In the genomic region with DNA sequence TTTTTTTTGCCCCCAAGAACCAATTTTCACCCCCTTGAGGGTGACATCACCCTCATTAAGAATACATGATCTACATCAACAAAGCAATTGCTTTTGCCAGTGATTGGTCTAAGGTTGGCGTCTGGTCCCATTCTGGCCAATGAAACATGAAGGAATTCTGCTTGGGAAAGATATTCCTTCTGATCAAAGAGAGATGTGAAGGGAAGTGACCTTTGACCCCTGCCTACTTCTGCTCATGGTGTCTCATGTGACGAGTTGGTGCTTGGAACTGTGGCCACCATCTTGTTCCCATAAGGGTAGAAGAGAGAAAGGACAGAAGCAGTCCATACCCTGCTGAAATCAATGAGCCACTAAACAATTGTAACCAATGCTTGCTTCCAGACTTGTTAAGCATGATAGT, we compare ENCODE assay signal across 15 cellular contexts.
"Had no signal": no experiment of that assay in that cellular context is flagged by ENCODE, and none has a peak within 500 bp of the region (broad histone marks: within the 10 kb centered on the region; RNA-seq: fewer than 3 reads in every experiment).

No MANE protein-coding gene starts in this region.

- H3K9me3 Mint-ChIP-seq: neural progenitor cell had no signal

- H3K4me1 ChIP-seq: neural progenitor cell had no signal

- DNase-seq: activated B cell treated with CpG ODN at 0.5 μM for 24 hours; activated T-cell treated with anti-CD3 and anti-CD28 coated beads, Interleukin-2, amount 50 U/mL, for 1 hour; brain microvascular endothelial cell; cerebellar nuclear complex; foreskin melanocyte; mesenchymal stem cell; ovary; thyroid gland had no signal

- H3K27me3 Mint-ChIP-seq: activated B cell treated with CpG ODN at 0.5 μM for 24 hours; activated CD4-positive, alpha-beta T cell treated with anti-CD3 and anti-CD28 coated beads, Interleukin-2, amount 10 ng/mL, durations not matched to agents 7 days and 5 days; activated naive CD4-positive, alpha-beta T cell treated with anti-CD3 and anti-CD28 coated beads, Interleukin-2, amount 50 U/mL, for 24 hours had no signal

- H3K4me3 ChIP-seq: neural progenitor cell, ovary, thyroid gland had no signal

- H3K27ac Mint-ChIP-seq: activated B cell treated with CpG ODN at 0.5 μM for 24 hours; activated CD4-positive, alpha-beta T cell treated with anti-CD3 and anti-CD28 coated beads, Interleukin-2, amount 10 ng/mL, durations not matched to agents 7 days and 5 days; dendritic cell treated with granulocyte-macrophage colony-stimulating factor and Interleukin-4, amounts not matched to agents 40 ng/mL and 50 ng/mL, for 4 days; neural progenitor cell had no signal

- H3K27ac ChIP-seq: brain microvascular endothelial cell, epithelial cell of prostate, neural progenitor cell, ovary, thyroid gland had no signal

- H3K9me3 ChIP-seq: ovary, thyroid gland had no signal

- H3K36me3 ChIP-seq: brain microvascular endothelial cell, neural progenitor cell, ovary, thyroid gland had no signal

- H3K36me3 Mint-ChIP-seq: neural progenitor cell had no signal

- ATAC-seq: sciatic nerve, SK-N-SH treated with all-trans-retinoic acid at 6 μM for 48 hours had no signal

- H3K27me3 ChIP-seq: brain microvascular endothelial cell, neural progenitor cell, ovary, thyroid gland had no signal

- H3K4me3 Mint-ChIP-seq: activated B cell treated with CpG ODN at 0.5 μM for 24 hours; activated CD4-positive, alpha-beta T cell treated with anti-CD3 and anti-CD28 coated beads, Interleukin-2, amount 10 ng/mL, durations not matched to agents 7 days and 5 days; activated naive CD4-positive, alpha-beta T cell treated with anti-CD3 and anti-CD28 coated beads, Interleukin-2, amount 50 U/mL, for 24 hours; dendritic cell treated with granulocyte-macrophage colony-stimulating factor and Interleukin-4, amounts not matched to agents 40 ng/mL and 50 ng/mL, for 4 days; neural progenitor cell had no signal
